In genomic region chr3:195118671-195119070, GRCh38 we compare ENCODE assay signal across 29 cellular contexts.
DNase-seq lines count a peak whose midpoint lies in the region; ATAC-seq and TF ChIP-seq lines count a peak whose summit lies in the region.
"Had no signal": no experiment of that assay in that cellular context is flagged by ENCODE, and none has a peak within 500 bp of the region (broad histone marks: within the 10 kb centered on the region; RNA-seq: fewer than 3 reads in every experiment).

No MANE protein-coding gene starts in this region.

- no peaks in the 10 kb centered on the region for H3K9me3 Mint-ChIP-seq in CD14-positive monocyte
- H3K9me3 Mint-ChIP-seq: activated T-cell treated with anti-CD3 and anti-CD28 coated beads, Interleukin-2, amount 50 U/mL, for 24 hours; naive thymus-derived CD8-positive, alpha-beta T cell had no signal

- H3K36me3 ChIP-seq in ACC112 (ENCODE audit: insufficient read depth, low read length) (no peaks in the 10 kb centered on the region), HUES6 (ENCODE audit: control insufficient read depth, insufficient read depth, low read length) (no peaks in the 10 kb centered on the region), brain microvascular endothelial cell (replicated peaks) (no peaks in the 10 kb centered on the region)
- H3K36me3 ChIP-seq: HAP-1, ovary, stomach, tibial nerve had no signal

- no peak overlapping the region for H2AFZ ChIP-seq in ACC112 (ENCODE audit: low read length, unreplicated experiment)

- H3K4me3 ChIP-seq in ACC112 (ENCODE audit: low read depth, low read length) (no peak overlapping the region), HUES6 (ENCODE audit: low read depth, low read length) (no peak overlapping the region; the same call in 1 of the 2 replicates), brain microvascular endothelial cell (ENCODE audit: low read depth, low read length) (no peak overlapping the region), fibroblast of villous mesenchyme (ENCODE audit: low read depth, low read length) (no peak overlapping the region)
- H3K4me3 ChIP-seq: HAP-1, ovary, stomach, tibial nerve had no signal

- H3K27me3 ChIP-seq in ACC112 (ENCODE audit: insufficient read depth, low read length) (no peaks in the 10 kb centered on the region), HUES6 (ENCODE audit: control insufficient read depth, insufficient read depth, low read length) (no peaks in the 10 kb centered on the region), brain microvascular endothelial cell (replicated peaks) (no peaks in the 10 kb centered on the region)
- H3K27me3 ChIP-seq: ovary, stomach, tibial nerve had no signal

- no peak for ATAC-seq in GM18907 (IDR thresholded peaks at IDR 0.05; ENCODE audit: unreplicated experiment)
- ATAC-seq: Right ventricle myocardium inferior had no signal

- H3K79me2 ChIP-seq in ACC112 (ENCODE audit: control insufficient read depth, insufficient read depth, low read length, unreplicated experiment): no peaks in the 10 kb centered on the region

- no peak overlapping the region for H3K4me3 Mint-ChIP-seq in CD14-positive monocyte
- H3K4me3 Mint-ChIP-seq: activated T-cell treated with anti-CD3 and anti-CD28 coated beads, Interleukin-2, amount 50 U/mL, for 24 hours; naive thymus-derived CD8-positive, alpha-beta T cell had no signal

- in situ Hi-C loops in brain microvascular endothelial cell (cut with HindIII; ENCODE audit: low pct_ligation_motif_present, low sequenced_read_pairs): loop anchor here (25.0 kb wide), 1 partner anchor 456 kb away; the partner anchor contains the start of gene LSG1

- peak overlapping the region; percentile 4; the same call in 1 of the 2 replicates for H3K27ac ChIP-seq in ACC112 (ENCODE audit: low read depth, low read length)
- H3K27ac ChIP-seq in HUES6 (ENCODE audit: low read depth, low read length): peak overlapping the region; percentile 50; the same call in 1 of the 2 replicates
- peak overlapping the region; percentile 96 for H3K27ac ChIP-seq in brain microvascular endothelial cell
- H3K27ac ChIP-seq: KMS-11, ovary, VCaP had no signal

- H3K4me1 ChIP-seq in ACC112 (ENCODE audit: control insufficient read depth, insufficient read depth, low read length, unreplicated experiment) (peaks cover 33% of the 10 kb centered on the region), HUES6 (ENCODE audit: control insufficient read depth, insufficient read depth, low read length) (peaks cover 43% of the 10 kb centered on the region)

- DNase-seq in brain microvascular endothelial cell: no peak
- DNase-seq in fibroblast of villous mesenchyme (ENCODE audit: low read depth): peak; percentile 26
- no peak for DNase-seq in kidney tubule cell (ENCODE audit: low spot score)
- no peak for DNase-seq in CD14-positive monocyte (ENCODE audit: low spot score)
- DNase-seq in SW 1271 (lab: John Stamatoyannopoulos, UW): no peak
- DNase-seq: activated CD4-positive, alpha-beta T cell treated with anti-CD3 and anti-CD28 coated beads for 48 hours; activated CD8-positive, alpha-beta memory T cell treated with anti-CD3 and anti-CD28 coated beads for 24 hours; activated gamma-delta T cell; activated T-cell treated with anti-CD3 and anti-CD28 coated beads, Interleukin-2, amount 50 U/mL, for 24 hours; DND-41; effector CD8-positive, alpha-beta T cell; left ventricle myocardium superior; midbrain; NCI-H146; NCI-H2107; NCI-H446; ovary; stimulated activated CD4-positive, alpha-beta T cell treated with anti-CD3 and anti-CD28 coated beads, Interleukin-2, amount 100 ng/mL, for 24 hours; T-helper 9 cell had no signal

- H3K9ac ChIP-seq in HUES6 (ENCODE audit: low read length): no peak overlapping the region
- H3K9ac ChIP-seq: KMS-11 had no signal

- H3K36me3 Mint-ChIP-seq in CD14-positive monocyte: peaks cover 0 to 7% of the 10 kb centered on the region in 2 donors
- H3K36me3 Mint-ChIP-seq: naive thymus-derived CD8-positive, alpha-beta T cell had no signal

- TF ChIP-seq CTCF in brain microvascular endothelial cell (IDR thresholded peaks at IDR 0.05; ENCODE audit: low read depth, low read length, missing control alignments) (no peak), fibroblast of villous mesenchyme (IDR thresholded peaks at IDR 0.05; ENCODE audit: insufficient read depth, low read depth, low read length) (no peak), CD14-positive monocyte (IDR thresholded peaks at IDR 0.05) (no peak)

- H3K9me3 ChIP-seq in HUES6 (ENCODE audit: control insufficient read depth, insufficient read depth, low read depth, low read length): no peaks in the 10 kb centered on the region
- H3K9me3 ChIP-seq: HAP-1, ovary, stomach, tibial nerve had no signal

- intact Hi-C loops in CD14-positive monocyte (cut with micrococcal nuclease): no loop called here

- H3K27ac Mint-ChIP-seq in CD14-positive monocyte: no peak overlapping the region
- H3K27ac Mint-ChIP-seq: activated T-cell treated with anti-CD3 and anti-CD28 coated beads, Interleukin-2, amount 50 U/mL, for 24 hours had no signal

- H3K4me1 Mint-ChIP-seq in CD14-positive monocyte: peaks cover 7% of the 10 kb centered on the region

- H3K27me3 Mint-ChIP-seq in CD14-positive monocyte (ENCODE audit: low read depth in 3 of 3): peaks cover 0 to 5% (median 1%) of the 10 kb centered on the region in 3 donors
- H3K27me3 Mint-ChIP-seq: activated T-cell treated with anti-CD3 and anti-CD28 coated beads, Interleukin-2, amount 50 U/mL, for 24 hours; naive thymus-derived CD8-positive, alpha-beta T cell had no signal

Comparison
In these comparisons a context has a peak if more than half of its experiments do, and no peak if none do; other contexts are left out.
1. H3K27ac ChIP-seq: peak in every context shown above with its lines; median percentile 96 in brain microvascular endothelial cell; 50 in HUES6; 4 in ACC112.